In genomic region chr2:150620371-150620770, GRCh38 we compare ENCODE assay signal across 17 cellular contexts.
DNase-seq lines count a peak whose midpoint lies in the region; ATAC-seq and TF ChIP-seq lines count a peak whose summit lies in the region.
"Had no signal": no experiment of that assay in that cellular context is flagged by ENCODE, and none has a peak within 500 bp of the region (broad histone marks: within the 10 kb centered on the region; RNA-seq: fewer than 3 reads in every experiment).

No MANE protein-coding gene starts in this region.

- H2AK5ac ChIP-seq in mesenchymal stem cell (ENCODE audit: low read length, severe bottlenecking) = no peak overlapping the region

- intact Hi-C loops in PC-3 (cut with micrococcal nuclease) = loop anchor here (1.0 to 10.0 kb wide), 8 partner anchors 124 to 618 kb away; no protein-coding TSS in a partner anchor
- intact Hi-C loops in MCF 10A (cut with micrococcal nuclease) = no loop called here

- peak overlapping the region; percentile 95 for H3K27ac ChIP-seq in PC-3 (ENCODE audit: low read length)
- H3K27ac ChIP-seq in mesenchymal stem cell (ENCODE audit: low read length, poor library complexity, severe bottlenecking) = peak overlapping the region; percentile 74
- H3K27ac ChIP-seq in subcutaneous abdominal adipose tissue (ENCODE audit: low read depth, low read length) = peak overlapping the region; percentile 55
- H3K27ac ChIP-seq: WERI-Rb-1 had no signal

- H3K4me2 ChIP-seq in PC-3 (ENCODE audit: low read length) (peak overlapping the region; percentile 67), mesenchymal stem cell (ENCODE audit: low read length, poor library complexity, severe bottlenecking) (no peak overlapping the region)

- ATAC-seq in PC-3 = no peak; the same call in 1 of the 2 replicates
- no peak for ATAC-seq in HG02642 (IDR thresholded peaks at IDR 0.05; ENCODE audit: poor library complexity, unreplicated experiment)

- H3K18ac ChIP-seq in mesenchymal stem cell (ENCODE audit: low read depth in 1 of 2, low read length in 2 of 2) = no peak overlapping the region

- no peak overlapping the region for H4K91ac ChIP-seq in mesenchymal stem cell (ENCODE audit: low read length)

- no peak overlapping the region for H2AFZ ChIP-seq in PC-3 (ENCODE audit: low read length)
- H2AFZ ChIP-seq in mesenchymal stem cell (ENCODE audit: low read depth, low read length) = no peak overlapping the region

- peak overlapping the region; percentile 84 for H3K27ac Mint-ChIP-seq in MCF 10A (ENCODE audit: low read depth, unreplicated experiment)
- H3K27ac Mint-ChIP-seq: activated CD4-positive, alpha-beta memory T cell treated with anti-CD3 and anti-CD28 coated beads, Interleukin-2, amount 10 ng/mL, durations not matched to agents 7 days and 5 days; endodermal cell had no signal

- POLR2A ChIA-PET in PC-3 (lab: Charles Lee; ENCODE audit: unreplicated experiment) (no interaction called here), MCF 10A (lab: Yijun Ruan, JAX) (interaction anchor here (0.5 to 3.0 kb wide), 10 partner anchors 33 to 820 kb away, joined by 3 to 12 read pairs (median 4); no protein-coding TSS in a partner anchor)

- TF ChIP-seq CTCF in PC-3 (conservative IDR thresholded peaks at IDR 0.05; ENCODE audit: low read depth, low read length) = no peak
- TF ChIP-seq CTCF in MCF 10A (IDR thresholded peaks at IDR 0.05; ENCODE audit: unreplicated experiment) = no peak

- H3K27me3 ChIP-seq in PC-3 (ENCODE audit: low read length) (no peaks in the 10 kb centered on the region), mesenchymal stem cell (ENCODE audit: control insufficient read depth in 1 of 2, insufficient read depth in 1 of 2, low read length in 2 of 2) (no peaks in the 10 kb centered on the region), subcutaneous abdominal adipose tissue (ENCODE audit: control insufficient read depth in 5 of 5, insufficient read depth in 4 of 5, low read length in 5 of 5) (no peaks in the 10 kb centered on the region)

- H3K4me3 Mint-ChIP-seq in MCF 10A (ENCODE audit: unreplicated experiment) = no peak overlapping the region
- H3K4me3 Mint-ChIP-seq: activated CD4-positive, alpha-beta memory T cell treated with anti-CD3 and anti-CD28 coated beads, Interleukin-2, amount 10 ng/mL, durations not matched to agents 7 days and 5 days; endodermal cell had no signal

- H2BK5ac ChIP-seq in mesenchymal stem cell (ENCODE audit: low read depth, low read length, poor library complexity, severe bottlenecking) = no peak overlapping the region

- peaks cover 6% of the 10 kb centered on the region for H3K36me3 Mint-ChIP-seq in MCF 10A (ENCODE audit: insufficient read depth, unreplicated experiment)

- peaks cover 20% of the 10 kb centered on the region for H3F3A ChIP-seq in PC-3 (ENCODE audit: low read length, unreplicated experiment)

- no peak overlapping the region for H2BK12ac ChIP-seq in mesenchymal stem cell (ENCODE audit: low read length in 2 of 2)

- no peaks in the 10 kb centered on the region for H3K79me1 ChIP-seq in mesenchymal stem cell (replicated peaks; ENCODE audit: low read length, poor library complexity, severe bottlenecking)

- H3K36me3 ChIP-seq in PC-3 (ENCODE audit: low read depth, low read length) (no peaks in the 10 kb centered on the region), mesenchymal stem cell (ENCODE audit: control insufficient read depth in 1 of 2, insufficient read depth in 2 of 2, low read depth in 1 of 2, low read length in 2 of 2) (no peaks in the 10 kb centered on the region), subcutaneous abdominal adipose tissue (ENCODE audit: control insufficient read depth in 5 of 5, insufficient read depth in 5 of 5, low read length in 5 of 5) (no peaks in the 10 kb centered on the region)
- H3K36me3 ChIP-seq: WERI-Rb-1 had no signal

- CTCF ChIA-PET in PC-3 (lab: Charles Lee) (interaction anchor here (1.5 kb wide), 1 partner anchor 19 kb away, joined by 4 read pairs; no protein-coding TSS in a partner anchor), MCF 10A (lab: Yijun Ruan, JAX) (interaction anchor here (0.5 to 1.7 kb wide), 6 partner anchors 10 to 1549 kb away, joined by 3 to 4 read pairs (median 3); no protein-coding TSS in a partner anchor)

- DNase-seq in PC-3 (no peak), MCF 10A (ENCODE audit: unreplicated experiment) (no peak), mesenchymal stem cell (no peak), activated gamma-delta T cell (lab: John Stamatoyannopoulos, UW) (no peak), NCI-H2081 treated with DMSO at 0.1 percent for 48 hours (lab: John Stamatoyannopoulos, UW) (no peak)
- DNase-seq in stimulated activated CD4-positive, alpha-beta T cell treated with anti-CD3 and anti-CD28 coated beads, Interleukin-4, amount 100 ng/mL, for 1 hour = no peak
- DNase-seq: activated CD4-positive, alpha-beta memory T cell treated with anti-CD3 and anti-CD28 coated beads, Interleukin-2, amount 10 ng/mL, durations not matched to agents 7 days and 5 days; activated T-cell treated with anti-CD3 and anti-CD28 coated beads, Interleukin-2, amount 50 U/mL, for 48 hours; endodermal cell; NCI-H2227 treated with DMSO at 0.1 percent for 48 hours; substantia nigra; T-helper 1 cell; WERI-Rb-1 had no signal

- no peaks in the 10 kb centered on the region for H3K9me2 ChIP-seq in PC-3 (replicated peaks; ENCODE audit: low read length)

- H4K8ac ChIP-seq in mesenchymal stem cell (ENCODE audit: low read length) = no peak overlapping the region

- H3K4me1 Mint-ChIP-seq in MCF 10A (ENCODE audit: insufficient read depth, unreplicated experiment) = peaks cover 23% of the 10 kb centered on the region
- H3K4me1 Mint-ChIP-seq: activated CD4-positive, alpha-beta memory T cell treated with anti-CD3 and anti-CD28 coated beads, Interleukin-2, amount 10 ng/mL, durations not matched to agents 7 days and 5 days had no signal

- no peak overlapping the region for H2BK15ac ChIP-seq in mesenchymal stem cell (ENCODE audit: low read depth, poor library complexity, severe bottlenecking)

- H3K27me3 Mint-ChIP-seq in MCF 10A (ENCODE audit: insufficient read depth, unreplicated experiment) = no peaks in the 10 kb centered on the region
- H3K27me3 Mint-ChIP-seq: activated CD4-positive, alpha-beta memory T cell treated with anti-CD3 and anti-CD28 coated beads, Interleukin-2, amount 10 ng/mL, durations not matched to agents 7 days and 5 days had no signal

- H3K9me3 ChIP-seq in PC-3 (ENCODE audit: low read length) (no peaks in the 10 kb centered on the region), mesenchymal stem cell (ENCODE audit: control insufficient read depth, low read length) (no peaks in the 10 kb centered on the region), subcutaneous abdominal adipose tissue (ENCODE audit: control insufficient read depth in 5 of 5, low read length in 5 of 5) (no peaks in the 10 kb centered on the region)
- H3K9me3 ChIP-seq: Caco-2 had no signal

- H3K23ac ChIP-seq in mesenchymal stem cell (ENCODE audit: low read length in 2 of 2) = no peak overlapping the region

- H3K9ac ChIP-seq in PC-3 (ENCODE audit: low read length) (peak overlapping the region; percentile 57), mesenchymal stem cell (ENCODE audit: low read length) (peak overlapping the region; percentile 87), subcutaneous abdominal adipose tissue (ENCODE audit: low read length in 5 of 5) (no peak overlapping the region)

- no peak overlapping the region for H2BK120ac ChIP-seq in mesenchymal stem cell (ENCODE audit: low read depth, low read length)

- peaks cover 62% of the 10 kb centered on the region for H3K4me1 ChIP-seq in PC-3 (ENCODE audit: insufficient read depth, low read length)
- H3K4me1 ChIP-seq in mesenchymal stem cell (ENCODE audit: control insufficient read depth, insufficient read depth, low read depth, low read length) = peaks cover 6% of the 10 kb centered on the region
- peaks cover 0 to 35% (median 30%) of the 10 kb centered on the region in 5 donors for H3K4me1 ChIP-seq in subcutaneous abdominal adipose tissue (ENCODE audit: control insufficient read depth in 5 of 5, insufficient read depth in 5 of 5, low read length in 5 of 5)

- H4K20me1 ChIP-seq in PC-3 (ENCODE audit: low read length) = no peaks in the 10 kb centered on the region

- no peak overlapping the region for H3K14ac ChIP-seq in mesenchymal stem cell (ENCODE audit: low read length in 2 of 2)

- H3K79me2 ChIP-seq in PC-3 (ENCODE audit: low read length) = no peaks in the 10 kb centered on the region

- BruUV-seq in PC-3 (replicated peaks; lab: Mats Ljungman, UMichigan) = TSS peak; percentile 87
- TSS peak; percentile 85 for BruUV-seq in MCF 10A (replicated peaks; lab: Mats Ljungman, UMichigan)

- H3K9me3 Mint-ChIP-seq in MCF 10A (ENCODE audit: unreplicated experiment) = no peaks in the 10 kb centered on the region
- H3K9me3 Mint-ChIP-seq: activated CD4-positive, alpha-beta memory T cell treated with anti-CD3 and anti-CD28 coated beads, Interleukin-2, amount 10 ng/mL, durations not matched to agents 7 days and 5 days; endodermal cell had no signal

- no peak overlapping the region for H3K4ac ChIP-seq in mesenchymal stem cell (ENCODE audit: low read depth in 1 of 2, low read length in 2 of 2)

- peak overlapping the region; percentile 10; the same call in 1 of the 2 replicates for H3K4me3 ChIP-seq in PC-3 (ENCODE audit: low read length)
- H3K4me3 ChIP-seq in mesenchymal stem cell (ENCODE audit: insufficient read depth in 1 of 2, low read depth in 1 of 2, low read length in 2 of 2) = peak overlapping the region in 1 of 2 experiments; percentile 6
- no peak overlapping the region for H3K4me3 ChIP-seq in subcutaneous abdominal adipose tissue (ENCODE audit: low read depth in 1 of 5, low read length in 5 of 5)
- H3K4me3 ChIP-seq: lung had no signal

- 33% methylated on average over 1 of the region's 1 CpG for WGBS in mesenchymal stem cell

Comparison
In these comparisons a context has a peak if more than half of its experiments do, and no peak if none do; other contexts are left out.
1. H3K9ac ChIP-seq: peak in PC-3 (single experiment) and mesenchymal stem cell (single experiment); none in subcutaneous abdominal adipose tissue (0 of 5).
2. Peak in every context shown above with its lines, with median percentiles within 50 percentile points of each other: H3K27ac ChIP-seq.